Comparison of ENCODE assay signal across 32 cellular contexts in genomic region chr2:168097431-168097830, GRCh38.
DNase-seq lines count a peak whose midpoint lies in the region; ATAC-seq, FAIRE-seq and TF ChIP-seq lines count a peak whose summit lies in the region.
"Had no signal": no experiment of that assay in that cellular context is flagged by ENCODE, and none has a peak within 500 bp of the region (broad histone marks: within the 10 kb centered on the region; RNA-seq: fewer than 3 reads in every experiment).

No MANE protein-coding gene starts in this region.

- intact Hi-C loops in esophagus squamous epithelium (cut with DNase I), result no loop called here

- H3K27ac ChIP-seq in keratinocyte (ENCODE audit: control insufficient read depth, insufficient read depth, low read length) (peak overlapping the region; percentile 43), esophagus squamous epithelium (peak overlapping the region in 1 of 4 donors; percentile 17)
- H3K27ac ChIP-seq: BLaER1, dorsolateral prefrontal cortex had no signal

- no peaks in the 10 kb centered on the region for H3K9me1 ChIP-seq in keratinocyte (ENCODE audit: control insufficient read depth, extremely low read depth, insufficient read depth, low read length)

- no peak for TF ChIP-seq RAD21 in Ishikawa (IDR thresholded peaks at IDR 0.05; ENCODE audit: low read depth)

- H3K9ac ChIP-seq in keratinocyte (ENCODE audit: control insufficient read depth, extremely low read depth, insufficient read depth, low read length), result no peak overlapping the region
- H3K9ac ChIP-seq: BLaER1 had no signal

- peaks cover 26 to 38% of the 10 kb centered on the region in 2 donors for H3K36me3 Mint-ChIP-seq in stimulated activated naive B cell treated with anti-CD40 and anti-IgM and Interleukin-4, amounts not matched to agents 10 μg/mL and 1 μg/mL and 100 μg/mL, for 72 hours
- H3K36me3 Mint-ChIP-seq: naive B cell had no signal

- H3K9me3 ChIP-seq in keratinocyte (ENCODE audit: control insufficient read depth, low read depth, low read length) (no peaks in the 10 kb centered on the region), esophagus squamous epithelium (no peaks in the 10 kb centered on the region)
- H3K9me3 ChIP-seq: BLaER1 had no signal

- H2AFZ ChIP-seq in keratinocyte (ENCODE audit: control insufficient read depth, low read length), result no peak overlapping the region

- H3K4me1 ChIP-seq in keratinocyte (ENCODE audit: control insufficient read depth, extremely low read depth, insufficient read depth, low read length) (peaks cover 8% of the 10 kb centered on the region), esophagus squamous epithelium (peaks cover 0 to 9% (median 3%) of the 10 kb centered on the region in 3 donors)
- H3K4me1 ChIP-seq: BLaER1 had no signal

- no peaks in the 10 kb centered on the region for H3K79me2 ChIP-seq in keratinocyte (ENCODE audit: control insufficient read depth, insufficient read depth, low read length)

- TF ChIP-seq POLR2A in esophagus squamous epithelium (IDR thresholded peaks at IDR 0.05), result no peak

- peak; percentile 24 for DNase-seq in amniotic epithelial cell (ENCODE audit: low read depth)
- peak; percentile 96 for DNase-seq in keratinocyte (ENCODE audit: low read depth, low spot score)
- no peak for DNase-seq in stimulated activated naive B cell treated with anti-CD40 and anti-IgM and Interleukin-4, amounts not matched to agents 10 μg/mL and 1 μg/mL and 100 μg/mL, for 72 hours
- DNase-seq in stimulated activated naive CD4-positive, alpha-beta T cell treated with Interleukin-2 at 50 U/mL for 16 hours (lab: John Stamatoyannopoulos, UW), result no peak
- DNase-seq in esophagus squamous epithelium (lab: John Stamatoyannopoulos, UW), result no peak
- DNase-seq: activated CD4-positive, alpha-beta T cell treated with anti-CD3 and anti-CD28 coated beads, Interleukin-2, amount 50 U/mL, for 48 hours; activated CD4-positive, CD25-positive, alpha-beta regulatory T cell treated with anti-CD3 and anti-CD28 coated beads, Interleukin-2, amount 50 U/mL, for 72 hours; activated CD8-positive, alpha-beta memory T cell treated with anti-CD3 and anti-CD28 coated beads, Interleukin-2, amount 50 U/mL, for 4 hours; activated naive CD4-positive, alpha-beta T cell treated with anti-CD3 and anti-CD28 coated beads, Interleukin-2, amount 50 U/mL, for 16 hours; amniotic stem cell; dorsolateral prefrontal cortex; glutamatergic neuron; midbrain; naive B cell; NCI-H1105 treated with DMSO at 0.1 percent for 48 hours; NCI-H1930; NCI-H2227 treated with DMSO at 0.1 percent for 48 hours; NCI-H526 treated with DMSO at 0.1 percent for 48 hours; nucleus accumbens; PC-3; Right ventricle myocardium superior; stimulated activated CD4-positive, alpha-beta T cell treated with anti-CD3 and anti-CD28 coated beads, Interleukin-12 subunit alpha, Interleukin-12 subunit beta, amount 100 ng/mL, for 4 hours; stimulated activated CD4-positive, alpha-beta T cell treated with anti-CD3 and anti-CD28 coated beads, Interleukin-2, amount 100 ng/mL, for 48 hours had no signal

- TF ChIP-seq CTCF in keratinocyte (optimal IDR thresholded peaks at IDR 0.05 in 1 of 3, IDR thresholded peaks at IDR 0.05 in 1 of 3, conservative IDR thresholded peaks at IDR 0.05 in 1 of 3; ENCODE audit: extremely low read depth in 1 of 3, insufficient read depth in 2 of 3, low read length in 3 of 3) (no peak), esophagus squamous epithelium (IDR thresholded peaks at IDR 0.05) (no peak)

- H3K4me3 ChIP-seq in keratinocyte (ENCODE audit: control insufficient read depth in 2 of 3, extremely low read depth in 1 of 3, insufficient read depth in 2 of 3, low read depth in 1 of 3, low read length in 3 of 3) (no peak overlapping the region), esophagus squamous epithelium (no peak overlapping the region)
- H3K4me3 ChIP-seq: BLaER1, dorsolateral prefrontal cortex, K562 had no signal

- peak overlapping the region; percentile 7 for H3K27ac Mint-ChIP-seq in stimulated activated naive B cell treated with anti-CD40 and anti-IgM and Interleukin-4, amounts not matched to agents 10 μg/mL and 1 μg/mL and 100 μg/mL, for 72 hours
- H3K27ac Mint-ChIP-seq: naive B cell; progenitor cell of endocrine pancreas; T-helper 1 cell treated with Interleukin-12 subunit alpha and Interleukin-12 subunit beta and Interleukin-4 antibody, amounts not matched to agents 30 μg/mL and 1 μg/mL, for 36 hours; type B pancreatic cell had no signal

- peaks cover 12 to 23% of the 10 kb centered on the region in 2 donors for H3K4me1 Mint-ChIP-seq in stimulated activated naive B cell treated with anti-CD40 and anti-IgM and Interleukin-4, amounts not matched to agents 10 μg/mL and 1 μg/mL and 100 μg/mL, for 72 hours

- H4K20me1 ChIP-seq in keratinocyte (ENCODE audit: control insufficient read depth, extremely low read depth, insufficient read depth, low read length), result no peaks in the 10 kb centered on the region

- no peaks in the 10 kb centered on the region for H3K27me3 Mint-ChIP-seq in stimulated activated naive B cell treated with anti-CD40 and anti-IgM and Interleukin-4, amounts not matched to agents 10 μg/mL and 1 μg/mL and 100 μg/mL, for 72 hours
- H3K27me3 Mint-ChIP-seq: naive B cell, progenitor cell of endocrine pancreas, type B pancreatic cell had no signal

- peak; percentile 61 to 83 for ATAC-seq in stimulated activated naive B cell treated with anti-CD40 and anti-IgM and Interleukin-4, amounts not matched to agents 10 μg/mL and 1 μg/mL and 100 μg/mL, for 72 hours (replicated peaks)
- no peak for ATAC-seq in GM21360 (IDR thresholded peaks at IDR 0.05; ENCODE audit: unreplicated experiment)
- ATAC-seq: K562, PC-3, sciatic nerve, SK-N-SH treated with all-trans-retinoic acid at 6 μM for 48 hours had no signal

- peak overlapping the region; percentile 49 for H3K4me2 ChIP-seq in keratinocyte (ENCODE audit: control insufficient read depth, extremely low read depth, insufficient read depth, low read depth, low read length)
- H3K4me2 ChIP-seq: BLaER1 had no signal

- peak; percentile 96 for FAIRE-seq in keratinocyte (lab: Jason Lieb, UNC)
- FAIRE-seq: K562 had no signal

- H3K27me3 ChIP-seq in keratinocyte (ENCODE audit: control insufficient read depth, extremely low read depth, insufficient read depth, low read length), result no peaks in the 10 kb centered on the region
- H3K27me3 ChIP-seq in esophagus squamous epithelium, result no peaks in the 10 kb centered on the region
- H3K27me3 ChIP-seq: BLaER1, dorsolateral prefrontal cortex had no signal

- no peaks in the 10 kb centered on the region for H3K9me3 Mint-ChIP-seq in stimulated activated naive B cell treated with anti-CD40 and anti-IgM and Interleukin-4, amounts not matched to agents 10 μg/mL and 1 μg/mL and 100 μg/mL, for 72 hours
- H3K9me3 Mint-ChIP-seq: T-helper 1 cell treated with Interleukin-12 subunit alpha and Interleukin-12 subunit beta and Interleukin-4 antibody, amounts not matched to agents 30 μg/mL and 1 μg/mL, for 36 hours; type B pancreatic cell had no signal

- TF ChIP-seq EP300 in Ishikawa (IDR thresholded peaks at IDR 0.05; ENCODE audit: borderline replicate concordance), result peak; percentile 65

- dilution Hi-C loops in keratinocyte (cut with MboI; ENCODE audit: extremely low pct_ligation_motif_present, low sequenced_read_pairs), result no loop called here

- H3K36me3 ChIP-seq in keratinocyte (ENCODE audit: control insufficient read depth in 2 of 2, extremely low read depth in 1 of 2, insufficient read depth in 2 of 2, low read length in 2 of 2), result no peaks in the 10 kb centered on the region
- peaks cover 0 to 22% (median 0%) of the 10 kb centered on the region in 3 donors for H3K36me3 ChIP-seq in esophagus squamous epithelium

- WGBS in esophagus squamous epithelium, 2 donors, result 43 to 48% methylated on average over 3 to 5 of the region's 5 CpGs

- peak overlapping the region in 1 of 2 donors; percentile 27 for H3K4me3 Mint-ChIP-seq in stimulated activated naive B cell treated with anti-CD40 and anti-IgM and Interleukin-4, amounts not matched to agents 10 μg/mL and 1 μg/mL and 100 μg/mL, for 72 hours
- H3K4me3 Mint-ChIP-seq: naive B cell; T-helper 1 cell treated with Interleukin-12 subunit alpha and Interleukin-12 subunit beta and Interleukin-4 antibody, amounts not matched to agents 30 μg/mL and 1 μg/mL, for 36 hours; type B pancreatic cell had no signal

TF ChIP-seq in Ishikawa, 13 proteins besides CTCF, POLR2A, EP300 and RAD21 (continues in another document):
- TF ChIP-seq CEBPB (IDR thresholded peaks at IDR 0.05), result 0 out of 2 replicates have a peak, but pooled peaks have one; percentile 4
- peak; percentile 94 for TF ChIP-seq TEAD4 (IDR thresholded peaks at IDR 0.05)
- TF ChIP-seq, protein P1, sequence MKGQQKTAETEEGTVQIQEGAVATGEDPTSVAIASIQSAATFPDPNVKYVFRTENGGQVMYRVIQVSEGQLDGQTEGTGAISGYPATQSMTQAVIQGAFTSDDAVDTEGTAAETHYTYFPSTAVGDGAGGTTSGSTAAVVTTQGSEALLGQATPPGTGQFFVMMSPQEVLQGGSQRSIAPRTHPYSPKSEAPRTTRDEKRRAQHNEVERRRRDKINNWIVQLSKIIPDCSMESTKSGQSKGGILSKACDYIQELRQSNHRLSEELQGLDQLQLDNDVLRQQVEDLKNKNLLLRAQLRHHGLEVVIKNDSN (IDR thresholded peaks at IDR 0.05), result no peak
- no peak for TF ChIP-seq NFIC (IDR thresholded peaks at IDR 0.05)
- peak; percentile 64; the same call in 1 of the 2 replicates for TF ChIP-seq TCF12 (IDR thresholded peaks at IDR 0.05; ENCODE audit: low read depth)
- TF ChIP-seq, protein P2, sequence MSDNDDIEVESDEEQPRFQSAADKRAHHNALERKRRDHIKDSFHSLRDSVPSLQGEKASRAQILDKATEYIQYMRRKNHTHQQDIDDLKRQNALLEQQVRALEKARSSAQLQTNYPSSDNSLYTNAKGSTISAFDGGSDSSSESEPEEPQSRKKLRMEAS (IDR thresholded peaks at IDR 0.05), result peak; percentile 67
- TF ChIP-seq YY1 (IDR thresholded peaks at IDR 0.05; ENCODE audit: low read depth), result no peak
- TF ChIP-seq FOXM1 (IDR thresholded peaks at IDR 0.05; ENCODE audit: borderline replicate concordance, low read depth), result no peak
- TF ChIP-seq ZBTB7A (IDR thresholded peaks at IDR 0.05; ENCODE audit: low read depth), result no peak

Comparison
In these comparisons a context has a peak if more than half of its experiments do, and no peak if none do; other contexts are left out.
1. DNase-seq: peak in amniotic epithelial cell (single experiment) and keratinocyte (single experiment); none in stimulated activated naive B cell treated with anti-CD40 and anti-IgM and Interleukin-4, amounts not matched to agents 10 μg/mL and 1 μg/mL and 100 μg/mL, for 72 hours (single experiment), stimulated activated naive CD4-positive, alpha-beta T cell treated with Interleukin-2 at 50 U/mL for 16 hours (single experiment) and esophagus squamous epithelium (single experiment).